In genomic region chr5:148820778-148821395, GRCh38 we compare ENCODE assay signal across 1 cellular context.
TF ChIP-seq lines count a peak whose summit lies in the region.

No MANE protein-coding gene starts in this region.

TF ChIP-seq in GM23338, 12 proteins besides CTCF, POLR2A, EP300 and RAD21 (continued from another document):
- TF ChIP-seq, protein P1, sequence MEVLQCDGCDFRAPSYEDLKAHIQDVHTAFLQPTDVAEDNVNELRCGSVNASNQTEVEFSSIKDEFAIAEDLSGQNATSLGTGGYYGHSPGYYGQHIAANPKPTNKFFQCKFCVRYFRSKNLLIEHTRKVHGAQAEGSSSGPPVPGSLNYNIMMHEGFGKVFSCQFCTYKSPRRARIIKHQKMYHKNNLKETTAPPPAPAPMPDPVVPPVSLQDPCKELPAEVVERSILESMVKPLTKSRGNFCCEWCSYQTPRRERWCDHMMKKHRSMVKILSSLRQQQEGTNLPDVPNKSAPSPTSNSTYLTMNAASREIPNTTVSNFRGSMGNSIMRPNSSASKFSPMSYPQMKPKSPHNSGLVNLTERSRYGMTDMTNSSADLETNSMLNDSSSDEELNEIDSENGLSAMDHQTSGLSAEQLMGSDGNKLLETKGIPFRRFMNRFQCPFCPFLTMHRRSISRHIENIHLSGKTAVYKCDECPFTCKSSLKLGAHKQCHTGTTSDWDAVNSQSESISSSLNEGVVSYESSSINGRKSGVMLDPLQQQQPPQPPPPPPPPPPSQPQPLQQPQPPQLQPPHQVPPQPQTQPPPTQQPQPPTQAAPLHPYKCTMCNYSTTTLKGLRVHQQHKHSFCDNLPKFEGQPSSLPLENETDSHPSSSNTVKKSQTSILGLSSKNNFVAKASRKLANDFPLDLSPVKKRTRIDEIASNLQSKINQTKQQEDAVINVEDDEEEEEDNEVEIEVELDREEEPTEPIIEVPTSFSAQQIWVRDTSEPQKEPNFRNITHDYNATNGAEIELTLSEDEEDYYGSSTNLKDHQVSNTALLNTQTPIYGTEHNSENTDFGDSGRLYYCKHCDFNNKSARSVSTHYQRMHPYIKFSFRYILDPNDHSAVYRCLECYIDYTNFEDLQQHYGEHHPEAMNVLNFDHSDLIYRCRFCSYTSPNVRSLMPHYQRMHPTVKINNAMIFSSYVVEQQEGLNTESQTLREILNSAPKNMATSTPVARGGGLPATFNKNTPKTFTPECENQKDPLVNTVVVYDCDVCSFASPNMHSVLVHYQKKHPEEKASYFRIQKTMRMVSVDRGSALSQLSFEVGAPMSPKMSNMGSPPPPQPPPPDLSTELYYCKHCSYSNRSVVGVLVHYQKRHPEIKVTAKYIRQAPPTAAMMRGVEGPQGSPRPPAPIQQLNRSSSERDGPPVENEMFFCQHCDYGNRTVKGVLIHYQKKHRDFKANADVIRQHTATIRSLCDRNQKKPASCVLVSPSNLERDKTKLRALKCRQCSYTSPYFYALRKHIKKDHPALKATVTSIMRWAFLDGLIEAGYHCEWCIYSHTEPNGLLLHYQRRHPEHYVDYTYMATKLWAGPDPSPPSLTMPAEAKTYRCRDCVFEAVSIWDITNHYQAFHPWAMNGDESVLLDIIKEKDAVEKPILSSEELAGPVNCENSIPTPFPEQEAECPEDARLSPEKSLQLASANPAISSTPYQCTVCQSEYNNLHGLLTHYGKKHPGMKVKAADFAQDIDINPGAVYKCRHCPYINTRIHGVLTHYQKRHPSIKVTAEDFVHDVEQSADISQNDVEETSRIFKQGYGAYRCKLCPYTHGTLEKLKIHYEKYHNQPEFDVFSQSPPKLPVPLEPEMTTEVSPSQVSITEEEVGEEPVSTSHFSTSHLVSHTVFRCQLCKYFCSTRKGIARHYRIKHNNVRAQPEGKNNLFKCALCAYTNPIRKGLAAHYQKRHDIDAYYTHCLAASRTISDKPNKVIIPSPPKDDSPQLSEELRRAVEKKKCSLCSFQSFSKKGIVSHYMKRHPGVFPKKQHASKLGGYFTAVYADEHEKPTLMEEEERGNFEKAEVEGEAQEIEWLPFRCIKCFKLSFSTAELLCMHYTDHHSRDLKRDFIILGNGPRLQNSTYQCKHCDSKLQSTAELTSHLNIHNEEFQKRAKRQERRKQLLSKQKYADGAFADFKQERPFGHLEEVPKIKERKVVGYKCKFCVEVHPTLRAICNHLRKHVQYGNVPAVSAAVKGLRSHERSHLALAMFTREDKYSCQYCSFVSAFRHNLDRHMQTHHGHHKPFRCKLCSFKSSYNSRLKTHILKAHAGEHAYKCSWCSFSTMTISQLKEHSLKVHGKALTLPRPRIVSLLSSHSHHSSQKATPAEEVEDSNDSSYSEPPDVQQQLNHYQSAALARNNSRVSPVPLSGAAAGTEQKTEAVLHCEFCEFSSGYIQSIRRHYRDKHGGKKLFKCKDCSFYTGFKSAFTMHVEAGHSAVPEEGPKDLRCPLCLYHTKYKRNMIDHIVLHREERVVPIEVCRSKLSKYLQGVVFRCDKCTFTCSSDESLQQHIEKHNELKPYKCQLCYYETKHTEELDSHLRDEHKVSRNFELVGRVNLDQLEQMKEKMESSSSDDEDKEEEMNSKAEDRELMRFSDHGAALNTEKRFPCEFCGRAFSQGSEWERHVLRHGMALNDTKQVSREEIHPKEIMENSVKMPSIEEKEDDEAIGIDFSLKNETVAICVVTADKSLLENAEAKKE (CRISPR knock-in tag; IDR thresholded peaks at IDR 0.05): no peak
- TF ChIP-seq STAT1 (IDR thresholded peaks at IDR 0.05; ENCODE audit: unreplicated experiment) (no peak), CREB1 (CRISPR knock-in tag; IDR thresholded peaks at IDR 0.05; ENCODE audit: low read depth) (no peak)
